9 cellular contexts compared by ENCODE assay signal in genomic region chr5:172902497-172903472, GRCh38. TPM values are rescaled to one million over a fixed set of nuclear protein-coding genes. Genes with fewer than 3 reads are reported as not detected.
A peak's percentile ranks its signal among the peaks of the same experiment; 100 is the strongest.
DNase-seq lines count a peak whose midpoint lies in the region; TF ChIP-seq lines count a peak whose summit lies in the region.
"Had no signal": no experiment of that assay in that cellular context is flagged by ENCODE, and none has a peak within 500 bp of the region (broad histone marks: within the 10 kb centered on the region; RNA-seq: fewer than 3 reads in every experiment).

No MANE protein-coding gene starts in this region.

- peaks cover 3% of the 10 kb centered on the region for H3K4me1 Mint-ChIP-seq in activated CD4-positive, alpha-beta T cell treated with anti-CD3 and anti-CD28 coated beads, Interleukin-2, amount 10 ng/mL, durations not matched to agents 7 days and 5 days

- H3K27me3 Mint-ChIP-seq in activated CD4-positive, alpha-beta T cell treated with anti-CD3 and anti-CD28 coated beads, Interleukin-2, amount 10 ng/mL, durations not matched to agents 7 days and 5 days, result no peaks in the 10 kb centered on the region
- H3K27me3 Mint-ChIP-seq: activated naive CD8-positive, alpha-beta T cell had no signal

- WGBS in lower leg skin, 2 donors, result 73 to 76% methylated on average over 25 of the region's 25 CpGs

- no peaks in the 10 kb centered on the region for H3K9me3 Mint-ChIP-seq in activated CD4-positive, alpha-beta T cell treated with anti-CD3 and anti-CD28 coated beads, Interleukin-2, amount 10 ng/mL, durations not matched to agents 7 days and 5 days

- intact Hi-C loops in lower leg skin (cut with DNase I; ENCODE audit: low total_unique reads), result loop anchor here (5.0 kb wide), 1 partner anchor 135 kb away; no protein-coding TSS in a partner anchor

- CTCF ChIA-PET in activated CD4-positive, alpha-beta T cell treated with anti-CD3 and anti-CD28 coated beads, Interleukin-2, amount 10 ng/mL, durations not matched to agents 7 days and 5 days (lab: Charles Lee), result interaction anchor here (0.6 kb wide), 1 partner anchor 1516 kb away, joined by 3 read pairs; no protein-coding TSS in a partner anchor

- H3K4me1 ChIP-seq in subcutaneous abdominal adipose tissue (ENCODE audit: control insufficient read depth in 5 of 5, insufficient read depth in 5 of 5, low read length in 5 of 5), result peaks cover 8 to 51% (median 40%) of the 10 kb centered on the region in 5 donors

- TF ChIP-seq POLR2A in lower leg skin (IDR thresholded peaks at IDR 0.05), result no peak

- peak overlapping the region; percentile 38 for H3K27ac ChIP-seq in subcutaneous abdominal adipose tissue (ENCODE audit: low read depth, low read length)

- no peak overlapping the region for H3K4me3 Mint-ChIP-seq in activated CD4-positive, alpha-beta T cell treated with anti-CD3 and anti-CD28 coated beads, Interleukin-2, amount 10 ng/mL, durations not matched to agents 7 days and 5 days
- H3K4me3 Mint-ChIP-seq: activated naive CD8-positive, alpha-beta T cell had no signal

- peaks cover 3% of the 10 kb centered on the region for H3K36me3 Mint-ChIP-seq in activated CD4-positive, alpha-beta T cell treated with anti-CD3 and anti-CD28 coated beads, Interleukin-2, amount 10 ng/mL, durations not matched to agents 7 days and 5 days (ENCODE audit: low read depth)

- POLR2A ChIA-PET in activated CD4-positive, alpha-beta T cell treated with anti-CD3 and anti-CD28 coated beads, Interleukin-2, amount 10 ng/mL, durations not matched to agents 7 days and 5 days (lab: Charles Lee), result no interaction called here

- H3K36me3 ChIP-seq in subcutaneous abdominal adipose tissue (ENCODE audit: control insufficient read depth in 5 of 5, insufficient read depth in 5 of 5, low read length in 5 of 5), result peaks cover 0 to 35% (median 14%) of the 10 kb centered on the region in 5 donors

- H3K27ac Mint-ChIP-seq in activated CD4-positive, alpha-beta T cell treated with anti-CD3 and anti-CD28 coated beads, Interleukin-2, amount 10 ng/mL, durations not matched to agents 7 days and 5 days, result no peak overlapping the region
- H3K27ac Mint-ChIP-seq: activated naive CD8-positive, alpha-beta T cell had no signal

- no peak for TF ChIP-seq CTCF in lower leg skin (IDR thresholded peaks at IDR 0.05)

- H3K4me3 ChIP-seq in subcutaneous abdominal adipose tissue (ENCODE audit: low read depth in 1 of 5, low read length in 5 of 5), result no peak overlapping the region
- H3K4me3 ChIP-seq in lower leg skin (ENCODE audit: low read depth, poor library complexity, severe bottlenecking), result no peak overlapping the region

- DNase-seq in ACHN (peak; percentile 93), HT1080 (ENCODE audit: low read depth) (peak; percentile 26), T47D (ENCODE audit: low read depth in 1 of 2, low spot score in 1 of 2) (peak; percentile 55 to 87), kidney tubule cell (ENCODE audit: low spot score) (peak; percentile 97), NCI-H2029 treated with DMSO at 0.1 percent for 48 hours (lab: John Stamatoyannopoulos, UW) (no peak), lower leg skin (ENCODE audit: low spot score in 2 of 2) (no peak)
- no peak for DNase-seq in activated CD4-positive, alpha-beta T cell treated with anti-CD3 and anti-CD28 coated beads, Interleukin-2, amount 10 ng/mL, durations not matched to agents 7 days and 5 days

- no peaks in the 10 kb centered on the region for H3K9me3 ChIP-seq in subcutaneous abdominal adipose tissue (ENCODE audit: control insufficient read depth in 5 of 5, low read length in 5 of 5)

- H3K27me3 ChIP-seq in subcutaneous abdominal adipose tissue (ENCODE audit: control insufficient read depth in 5 of 5, insufficient read depth in 4 of 5, low read length in 5 of 5), result no peaks in the 10 kb centered on the region

- H3K9ac ChIP-seq in subcutaneous abdominal adipose tissue (ENCODE audit: low read length in 5 of 5), result peak overlapping the region in 3 of 5 donors; percentile 2 to 37 (median 36)

- in situ Hi-C loops in ACHN (cut with HindIII; ENCODE audit: low pct_ligation_motif_present, low pct_unique_long_range_greater_than_20kb, low sequenced_read_pairs), result no loop called here
- in situ Hi-C loops in T47D (cut with HindIII; ENCODE audit: low pct_unique_long_range_greater_than_20kb, low sequenced_read_pairs), result no loop called here

RNA-seq across cellular contexts. Expression of gene RPL26L1, which starts 56.4 kb away (rescaled TPM):
- 113 TPM in 2 replicates for total RNA-seq in HT1080 (2014; rRNA removed; shearing (Covaris generic))
- polyA plus RNA-seq in HT1080 (2015; cell fraction: cytosol; rRNA removed), result 104 and 118 TPM in 2 replicates
- 69.7 and 87.9 TPM in 2 replicates for polyA plus RNA-seq in HT1080 (2015; cell fraction: nucleus; rRNA removed)
- 10 to 100 TPM; 14.7 to 19.0 (median 17.7) TPM for total RNA-seq in lower leg skin
- 10 to 100 TPM; 39.9 to 44.3 TPM for total RNA-seq in activated CD4-positive, alpha-beta T cell treated with anti-CD3 and anti-CD28 coated beads, Interleukin-2, amount 10 ng/mL, durations not matched to agents 7 days and 5 days

Comparison
In these comparisons a context has a peak if more than half of its experiments do, and no peak if none do; other contexts are left out.
1. DNase-seq: peak in ACHN (single experiment), HT1080 (single experiment), T47D (2 of 2) and kidney tubule cell (single experiment); none in NCI-H2029 treated with DMSO at 0.1 percent for 48 hours (single experiment), lower leg skin (0 of 2) and activated CD4-positive, alpha-beta T cell treated with anti-CD3 and anti-CD28 coated beads, Interleukin-2, amount 10 ng/mL, durations not matched to agents 7 days and 5 days (single experiment).